Comparison of ENCODE assay signal across 8 cellular contexts in the genomic region with DNA sequence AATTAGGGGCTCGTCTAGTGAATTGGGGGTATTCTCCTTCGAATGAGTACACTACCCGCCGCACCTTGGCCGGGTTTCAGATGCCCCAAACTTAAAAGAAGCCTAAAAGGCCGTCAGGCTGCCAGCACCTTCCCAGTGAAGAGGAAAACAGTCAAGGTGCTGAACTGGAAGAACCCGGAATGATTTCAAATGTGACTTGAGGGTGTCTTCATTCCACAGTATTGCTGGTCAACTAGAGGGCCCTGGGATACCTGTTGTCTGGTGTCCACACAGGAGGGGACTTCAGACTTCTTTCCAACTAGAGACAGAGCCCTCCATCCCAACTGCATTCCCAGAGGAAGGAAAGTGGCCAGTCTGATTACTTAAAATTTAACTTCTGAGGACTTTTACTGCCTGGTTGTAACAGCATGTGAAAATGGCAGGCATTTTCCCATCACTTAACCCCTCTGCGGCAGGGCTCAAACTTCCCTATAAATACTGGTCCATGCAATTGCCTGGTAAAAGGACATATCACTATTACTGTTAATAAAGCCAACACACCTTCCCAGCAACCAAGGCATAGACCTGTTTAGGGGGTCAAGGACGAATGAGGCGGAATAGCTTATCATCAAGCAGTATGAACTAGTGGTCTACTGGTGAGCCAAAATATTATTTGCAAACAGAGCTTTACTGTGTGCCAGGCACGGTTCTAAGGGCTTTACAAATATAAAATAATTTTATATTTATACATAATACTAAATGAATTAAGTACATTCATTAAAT. TPM values are rescaled to one million over a fixed set of nuclear protein-coding genes. Genes with fewer than 3 reads are reported as not detected.
A peak's percentile ranks its signal among the peaks of the same experiment; 100 is the strongest.
DNase-seq lines count a peak whose midpoint lies in the region; ATAC-seq and TF ChIP-seq lines count a peak whose summit lies in the region.

No MANE protein-coding gene starts in this region.

- peaks cover 1% of the 10 kb centered on the region for H3K36me3 Mint-ChIP-seq in activated T-cell treated with anti-CD3 and anti-CD28 coated beads, Interleukin-2, amount 50 U/mL, for 4 hours (ENCODE audit: insufficient read depth)
- H3K36me3 Mint-ChIP-seq in type B pancreatic cell, result no peaks in the 10 kb centered on the region

- H3K4me1 ChIP-seq in liver (ENCODE audit: control insufficient read depth in 4 of 4, insufficient read depth in 4 of 4, low read length in 3 of 4), result peaks cover 9 to 40% (median 39%) of the 10 kb centered on the region in 4 donors

- H3K27me3 Mint-ChIP-seq in activated T-cell treated with anti-CD3 and anti-CD28 coated beads, Interleukin-2, amount 50 U/mL, for 4 hours (ENCODE audit: low read depth), result no peaks in the 10 kb centered on the region
- H3K27me3 Mint-ChIP-seq in type B pancreatic cell, result peaks cover 21% of the 10 kb centered on the region

- no peaks in the 10 kb centered on the region for H3K36me3 ChIP-seq in liver (ENCODE audit: control insufficient read depth in 4 of 4, insufficient read depth in 3 of 4, low read depth in 1 of 4, low read length in 3 of 4)

- H3K4me3 Mint-ChIP-seq in activated T-cell treated with anti-CD3 and anti-CD28 coated beads, Interleukin-2, amount 50 U/mL, for 4 hours, result peak overlapping the region; percentile 98
- H3K4me3 Mint-ChIP-seq in type B pancreatic cell, result peak overlapping the region; percentile 96

- H3K4me1 Mint-ChIP-seq in activated T-cell treated with anti-CD3 and anti-CD28 coated beads, Interleukin-2, amount 50 U/mL, for 4 hours (ENCODE audit: low read depth), result peaks cover 38% of the 10 kb centered on the region
- peaks cover 18% of the 10 kb centered on the region for H3K4me1 Mint-ChIP-seq in type B pancreatic cell (ENCODE audit: unreplicated experiment)

- H3K27me3 ChIP-seq in liver (ENCODE audit: control insufficient read depth in 4 of 4, insufficient read depth in 4 of 4, low read length in 3 of 4), result no peaks in the 10 kb centered on the region

- no peak for TF ChIP-seq RAD21 in liver (IDR thresholded peaks at IDR 0.05)

- no peaks in the 10 kb centered on the region for H3K9me3 ChIP-seq in liver (ENCODE audit: control insufficient read depth in 4 of 4, low read length in 3 of 4)

- H3K4me3 ChIP-seq in liver (ENCODE audit: low read depth in 1 of 3, low read length in 3 of 3), result peak overlapping the region in 2 of 3 donors; percentile 38 to 88

- ATAC-seq in activated T-cell treated with anti-CD3 and anti-CD28 coated beads, Interleukin-2, amount 50 U/mL, for 4 hours, result no peak
- ATAC-seq in HG03442 (IDR thresholded peaks at IDR 0.05; ENCODE audit: unreplicated experiment), result no peak
- ATAC-seq in GM19351 (IDR thresholded peaks at IDR 0.05; ENCODE audit: unreplicated experiment), result no peak

- no peak for DNase-seq in activated T-cell treated with anti-CD3 and anti-CD28 coated beads, Interleukin-2, amount 50 U/mL, for 4 hours
- no peak for DNase-seq in activated T-cell treated with anti-CD3 and anti-CD28 coated beads, Interleukin-2, amount 50 U/mL, for 48 hours
- no peak for DNase-seq in type B pancreatic cell (ENCODE audit: extremely low spot score, unreplicated experiment)
- DNase-seq in GM19238 (ENCODE audit: insufficient read length, low spot score), result no peak

- TF ChIP-seq CTCF in liver (IDR thresholded peaks at IDR 0.05; ENCODE audit: low read depth, low read length, missing input control) (no peak), type B pancreatic cell (conservative IDR thresholded peaks at IDR 0.05) (no peak)

- H3K27ac Mint-ChIP-seq in type B pancreatic cell, result peak overlapping the region; percentile 89

- H3K9me3 Mint-ChIP-seq in activated T-cell treated with anti-CD3 and anti-CD28 coated beads, Interleukin-2, amount 50 U/mL, for 4 hours, result no peaks in the 10 kb centered on the region
- no peaks in the 10 kb centered on the region for H3K9me3 Mint-ChIP-seq in type B pancreatic cell

- no peak overlapping the region for H3K9ac ChIP-seq in liver (ENCODE audit: low read depth in 1 of 2, low read length in 2 of 2)

- peak overlapping the region; percentile 68 for H3K27ac ChIP-seq in angular gyrus (ENCODE audit: low read depth, low read length)
- H3K27ac ChIP-seq in liver (ENCODE audit: low read depth in 1 of 2, low read length in 2 of 2), result peak overlapping the region; percentile 60 to 78

- WGBS in liver, result 21% methylated on average over 11 of the region's 11 CpGs

TF ChIP-seq in liver, 16 proteins besides CTCF, POLR2A, EP300 and RAD21:
- TF ChIP-seq FOXA2 (IDR thresholded peaks at IDR 0.05) (no peak), TAF1 (conservative IDR thresholded peaks at IDR 0.05) (no peak), JUND (IDR thresholded peaks at IDR 0.05) (peak in 1 of 2 donors; percentile 1)
- TF ChIP-seq, protein P1, sequence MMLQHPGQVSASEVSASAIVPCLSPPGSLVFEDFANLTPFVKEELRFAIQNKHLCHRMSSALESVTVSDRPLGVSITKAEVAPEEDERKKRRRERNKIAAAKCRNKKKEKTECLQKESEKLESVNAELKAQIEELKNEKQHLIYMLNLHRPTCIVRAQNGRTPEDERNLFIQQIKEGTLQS (IDR thresholded peaks at IDR 0.05), result no peak
- TF ChIP-seq, protein P2, sequence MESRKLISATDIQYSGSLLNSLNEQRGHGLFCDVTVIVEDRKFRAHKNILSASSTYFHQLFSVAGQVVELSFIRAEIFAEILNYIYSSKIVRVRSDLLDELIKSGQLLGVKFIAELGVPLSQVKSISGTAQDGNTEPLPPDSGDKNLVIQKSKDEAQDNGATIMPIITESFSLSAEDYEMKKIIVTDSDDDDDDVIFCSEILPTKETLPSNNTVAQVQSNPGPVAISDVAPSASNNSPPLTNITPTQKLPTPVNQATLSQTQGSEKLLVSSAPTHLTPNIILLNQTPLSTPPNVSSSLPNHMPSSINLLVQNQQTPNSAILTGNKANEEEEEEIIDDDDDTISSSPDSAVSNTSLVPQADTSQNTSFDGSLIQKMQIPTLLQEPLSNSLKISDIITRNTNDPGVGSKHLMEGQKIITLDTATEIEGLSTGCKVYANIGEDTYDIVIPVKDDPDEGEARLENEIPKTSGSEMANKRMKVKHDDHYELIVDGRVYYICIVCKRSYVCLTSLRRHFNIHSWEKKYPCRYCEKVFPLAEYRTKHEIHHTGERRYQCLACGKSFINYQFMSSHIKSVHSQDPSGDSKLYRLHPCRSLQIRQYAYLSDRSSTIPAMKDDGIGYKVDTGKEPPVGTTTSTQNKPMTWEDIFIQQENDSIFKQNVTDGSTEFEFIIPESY (IDR thresholded peaks at IDR 0.05), result peak; percentile 7
- TF ChIP-seq, protein P3, sequence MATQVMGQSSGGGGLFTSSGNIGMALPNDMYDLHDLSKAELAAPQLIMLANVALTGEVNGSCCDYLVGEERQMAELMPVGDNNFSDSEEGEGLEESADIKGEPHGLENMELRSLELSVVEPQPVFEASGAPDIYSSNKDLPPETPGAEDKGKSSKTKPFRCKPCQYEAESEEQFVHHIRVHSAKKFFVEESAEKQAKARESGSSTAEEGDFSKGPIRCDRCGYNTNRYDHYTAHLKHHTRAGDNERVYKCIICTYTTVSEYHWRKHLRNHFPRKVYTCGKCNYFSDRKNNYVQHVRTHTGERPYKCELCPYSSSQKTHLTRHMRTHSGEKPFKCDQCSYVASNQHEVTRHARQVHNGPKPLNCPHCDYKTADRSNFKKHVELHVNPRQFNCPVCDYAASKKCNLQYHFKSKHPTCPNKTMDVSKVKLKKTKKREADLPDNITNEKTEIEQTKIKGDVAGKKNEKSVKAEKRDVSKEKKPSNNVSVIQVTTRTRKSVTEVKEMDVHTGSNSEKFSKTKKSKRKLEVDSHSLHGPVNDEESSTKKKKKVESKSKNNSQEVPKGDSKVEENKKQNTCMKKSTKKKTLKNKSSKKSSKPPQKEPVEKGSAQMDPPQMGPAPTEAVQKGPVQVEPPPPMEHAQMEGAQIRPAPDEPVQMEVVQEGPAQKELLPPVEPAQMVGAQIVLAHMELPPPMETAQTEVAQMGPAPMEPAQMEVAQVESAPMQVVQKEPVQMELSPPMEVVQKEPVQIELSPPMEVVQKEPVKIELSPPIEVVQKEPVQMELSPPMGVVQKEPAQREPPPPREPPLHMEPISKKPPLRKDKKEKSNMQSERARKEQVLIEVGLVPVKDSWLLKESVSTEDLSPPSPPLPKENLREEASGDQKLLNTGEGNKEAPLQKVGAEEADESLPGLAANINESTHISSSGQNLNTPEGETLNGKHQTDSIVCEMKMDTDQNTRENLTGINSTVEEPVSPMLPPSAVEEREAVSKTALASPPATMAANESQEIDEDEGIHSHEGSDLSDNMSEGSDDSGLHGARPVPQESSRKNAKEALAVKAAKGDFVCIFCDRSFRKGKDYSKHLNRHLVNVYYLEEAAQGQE (IDR thresholded peaks at IDR 0.05), result no peak

RNA-seq across cellular contexts. Expression of a gene that starts 0.7 kb away (rescaled TPM):
- total RNA-seq in activated T-cell treated with anti-CD3 and anti-CD28 coated beads, Interleukin-2, amount 50 U/mL, for 4 hours, result 10 to 100 TPM; 30.8 to 36.1 (median 32.3) TPM
- total RNA-seq in liver, result 10 to 100 TPM; 39.7 to 51.2 TPM
- polyA plus RNA-seq in liver, result 10 to 100 TPM; 14.7 to 15.8 TPM
- total RNA-seq in type B pancreatic cell (ENCODE audit: low replicate concordance), result 33.4 and 52.6 TPM in 2 replicates
